11 cellular contexts compared by ENCODE assay signal in the genomic region with DNA sequence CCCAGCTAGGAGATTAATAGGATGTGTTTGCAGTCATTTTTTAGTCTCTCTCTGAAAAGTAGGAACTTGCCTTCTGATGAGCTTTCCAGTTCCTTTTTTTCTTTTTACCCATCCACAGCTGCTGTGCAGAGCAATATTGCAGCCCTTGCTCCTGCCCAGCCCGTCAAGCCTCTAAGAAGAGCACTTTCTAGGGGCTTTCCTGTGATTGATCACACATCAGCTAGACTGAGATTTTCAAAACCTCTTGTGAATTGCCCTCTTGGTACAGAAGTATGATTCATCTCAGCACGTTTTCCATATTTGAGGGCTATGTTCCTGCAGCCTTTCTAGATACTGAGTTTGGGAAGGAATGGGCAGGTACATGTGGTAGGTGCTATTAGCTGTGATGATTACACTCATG.
A peak's percentile ranks its signal among the peaks of the same experiment; 100 is the strongest.
DNase-seq lines count a peak whose midpoint lies in the region; ATAC-seq lines count a peak whose summit lies in the region.
"Had no signal": no experiment of that assay in that cellular context is flagged by ENCODE, and none has a peak within 500 bp of the region (broad histone marks: within the 10 kb centered on the region; RNA-seq: fewer than 3 reads in every experiment).

No MANE protein-coding gene starts in this region.

- DNase-seq in SKM-1 treated with dmso at 0.1 percent for 144 hours (lab: John Stamatoyannopoulos, UW; ENCODE audit: unreplicated experiment) (peak; percentile 59), SHP77 (lab: John Stamatoyannopoulos, UW) (no peak), DMS153 (lab: John Stamatoyannopoulos, UW) (no peak), NCI-H1694 treated with DMSO at 0.1 percent for 48 hours (lab: John Stamatoyannopoulos, UW) (no peak)
- no peak for DNase-seq in activated CD8-positive, alpha-beta memory T cell treated with anti-CD3 and anti-CD28 coated beads, Interleukin-2, amount 50 U/mL, for 4 hours
- DNase-seq: NCI-H187 treated with DMSO at 0.1 percent for 48 hours; stimulated activated naive CD4-positive, alpha-beta T cell treated with Interleukin-2 at 50 U/mL for 16 hours had no signal

- peak; percentile 97 for ATAC-seq in GM18502 (IDR thresholded peaks at IDR 0.05; ENCODE audit: poor library complexity, unreplicated experiment)
- peak; percentile 92 for ATAC-seq in GM21423 (IDR thresholded peaks at IDR 0.05; ENCODE audit: unreplicated experiment)
- ATAC-seq in HG03135 (IDR thresholded peaks at IDR 0.05; ENCODE audit: unreplicated experiment): peak; percentile 92
- ATAC-seq: left lobe of liver had no signal
